ENCODE assay signal across 1 cellular context in genomic region chr3:22122567-22122966, GRCh38.
TF ChIP-seq lines count a peak whose summit lies in the region.

No MANE protein-coding gene starts in this region.

TF ChIP-seq in GM12878, 131 proteins besides CTCF, POLR2A, EP300 and RAD21 (continued from another document):
- no peak for TF ChIP-seq CUX1 (IDR thresholded peaks at IDR 0.05; ENCODE audit: insufficient replicate concordance, low read depth, low read length)
- TF ChIP-seq USF1 (IDR thresholded peaks at IDR 0.05; ENCODE audit: borderline replicate concordance, extremely low read length, insufficient read depth, low read depth, low read length): no peak
- TF ChIP-seq FOXK2 (IDR thresholded peaks at IDR 0.05): no peak
- peak; percentile 52; the same call in 1 of the 2 replicates for TF ChIP-seq ZNF24 (IDR thresholded peaks at IDR 0.05)
- TF ChIP-seq ETV6 (conservative IDR thresholded peaks at IDR 0.05 in 1 of 2, IDR thresholded peaks at IDR 0.05 in 1 of 2; ENCODE audit: borderline replicate concordance in 1 of 2, low read depth in 1 of 2): no peak
- TF ChIP-seq HDAC2 (IDR thresholded peaks at IDR 0.05): no peak
- TF ChIP-seq JUNB (IDR thresholded peaks at IDR 0.05): peak; percentile 40
- TF ChIP-seq ZNF384 (IDR thresholded peaks at IDR 0.05; ENCODE audit: borderline replicate concordance, low read depth, low read length): no peak
- peak; percentile 35; the same call in 1 of the 2 replicates for TF ChIP-seq ATF2 (IDR thresholded peaks at IDR 0.05; ENCODE audit: low read length)
- TF ChIP-seq ZNF687 (IDR thresholded peaks at IDR 0.05): peak; percentile 76
- TF ChIP-seq ELK1 (IDR thresholded peaks at IDR 0.05; ENCODE audit: low read depth, low read length): no peak
- TF ChIP-seq ATF7 (IDR thresholded peaks at IDR 0.05; ENCODE audit: low read depth): peak; percentile 79; the same call in 1 of the 2 replicates
- no peak for TF ChIP-seq MXI1 (IDR thresholded peaks at IDR 0.05; ENCODE audit: low read depth, low read length)
- TF ChIP-seq MEF2B (IDR thresholded peaks at IDR 0.05; ENCODE audit: partially characterized antibody, poor library complexity, severe bottlenecking): no peak
- no peak for TF ChIP-seq SMAD1 (IDR thresholded peaks at IDR 0.05; ENCODE audit: low read depth, partially characterized antibody)
- peak; percentile 93 for TF ChIP-seq RELB (IDR thresholded peaks at IDR 0.05; ENCODE audit: low read depth)
- TF ChIP-seq ZSCAN29 (IDR thresholded peaks at IDR 0.05): no peak
- peak; percentile 15; the same call in 1 of the 2 replicates for TF ChIP-seq BCL11A (IDR thresholded peaks at IDR 0.05; ENCODE audit: low read depth, low read length)
- TF ChIP-seq ZNF217 (IDR thresholded peaks at IDR 0.05): peak; percentile 29; the same call in 1 of the 2 replicates
- TF ChIP-seq NR2C1 (IDR thresholded peaks at IDR 0.05): no peak
- peak; percentile 64; the same call in 1 of the 2 replicates for TF ChIP-seq JUND (IDR thresholded peaks at IDR 0.05; ENCODE audit: low read depth, low read length)
- TF ChIP-seq USF2 (IDR thresholded peaks at IDR 0.05; ENCODE audit: borderline replicate concordance, low read depth, low read length): no peak; the same call in 1 of the 2 replicates
- TF ChIP-seq RB1 (IDR thresholded peaks at IDR 0.05; ENCODE audit: borderline replicate concordance): 0 out of 2 replicates have a peak, but pooled peaks have one; percentile 49
- peak; percentile 15 to 20; a peak in 2 of 4 replicates for TF ChIP-seq IKZF2 (IDR thresholded peaks at IDR 0.05)
- no peak for TF ChIP-seq HSF1 (IDR thresholded peaks at IDR 0.05; ENCODE audit: low read depth, low read length)
- TF ChIP-seq PML (IDR thresholded peaks at IDR 0.05; ENCODE audit: low read length): no peak
- TF ChIP-seq ZNF207 (IDR thresholded peaks at IDR 0.05; ENCODE audit: borderline replicate concordance): no peak
